Comparison of ENCODE assay signal across 13 cellular contexts in the genomic region with DNA sequence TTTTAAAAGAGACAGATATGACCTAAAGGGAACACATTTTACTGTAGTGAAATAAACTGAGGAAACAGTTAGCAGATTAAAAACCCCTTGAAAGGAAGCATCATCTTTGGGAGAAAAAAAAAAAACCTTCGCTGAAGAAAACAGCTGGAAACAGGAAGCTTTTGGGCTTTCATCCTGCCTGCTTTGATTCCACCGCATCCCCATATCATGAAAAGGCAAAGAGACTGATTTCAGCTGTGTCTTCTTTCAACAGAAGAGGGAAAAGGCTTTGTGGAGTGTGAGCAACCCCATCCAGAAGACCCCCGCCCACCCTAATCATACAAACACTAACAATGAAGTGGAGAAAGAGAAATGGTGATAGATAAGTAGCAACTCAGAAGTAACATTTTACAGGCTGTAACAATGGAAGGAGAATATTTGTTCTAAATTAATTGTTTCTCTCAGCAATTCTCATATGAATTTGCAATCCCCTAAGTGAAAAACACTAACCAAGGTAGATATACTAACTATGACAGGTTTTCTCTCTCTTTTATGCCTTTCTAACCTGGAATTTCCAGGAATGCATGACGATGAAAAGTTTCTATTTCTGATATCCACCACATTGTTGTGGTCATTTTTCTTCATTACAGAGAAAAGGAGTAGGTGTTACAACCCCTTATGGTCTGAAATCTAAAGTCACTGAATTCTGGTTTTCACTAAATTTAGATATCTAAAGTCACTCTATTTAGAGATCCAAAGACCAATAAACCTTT.
A peak's percentile ranks its signal among the peaks of the same experiment; 100 is the strongest.
DNase-seq lines count a peak whose midpoint lies in the region; ATAC-seq, FAIRE-seq and TF ChIP-seq lines count a peak whose summit lies in the region.
"Had no signal": no experiment of that assay in that cellular context is flagged by ENCODE, and none has a peak within 500 bp of the region (broad histone marks: within the 10 kb centered on the region; RNA-seq: fewer than 3 reads in every experiment).

No MANE protein-coding gene starts in this region.

- H3K27me3 Mint-ChIP-seq in stimulated activated naive B cell treated with anti-CD40 and anti-IgM and Interleukin-4, amounts not matched to agents 10 μg/mL and 1 μg/mL and 100 μg/mL, for 72 hours = no peaks in the 10 kb centered on the region
- H3K27me3 Mint-ChIP-seq: memory B cell had no signal

- H3K4me1 ChIP-seq in HEK293 (ENCODE audit: control insufficient read depth, insufficient read depth, low read length) = peaks cover 36% of the 10 kb centered on the region

- H3K36me3 Mint-ChIP-seq in stimulated activated naive B cell treated with anti-CD40 and anti-IgM and Interleukin-4, amounts not matched to agents 10 μg/mL and 1 μg/mL and 100 μg/mL, for 72 hours = no peaks in the 10 kb centered on the region
- H3K36me3 Mint-ChIP-seq: memory B cell had no signal

- peak overlapping the region in 1 of 2 donors; percentile 47 for H3K4me3 Mint-ChIP-seq in stimulated activated naive B cell treated with anti-CD40 and anti-IgM and Interleukin-4, amounts not matched to agents 10 μg/mL and 1 μg/mL and 100 μg/mL, for 72 hours
- H3K4me3 Mint-ChIP-seq: memory B cell had no signal

- H3K4me1 Mint-ChIP-seq in stimulated activated naive B cell treated with anti-CD40 and anti-IgM and Interleukin-4, amounts not matched to agents 10 μg/mL and 1 μg/mL and 100 μg/mL, for 72 hours = peaks cover 15 to 29% of the 10 kb centered on the region in 2 donors

- no peak overlapping the region for H3K27ac ChIP-seq in HEK293 (ENCODE audit: extremely low read depth, low read depth, low read length)
- H3K27ac ChIP-seq in substantia nigra (ENCODE audit: low read depth, low read length, poor library complexity, severe bottlenecking) = no peak overlapping the region

- ATAC-seq in SK-N-SH treated with all-trans-retinoic acid at 6 μM for 48 hours = peak; percentile 17; the same call in 2 of the 3 replicates
- ATAC-seq in stimulated activated naive B cell treated with anti-CD40 and anti-IgM and Interleukin-4, amounts not matched to agents 10 μg/mL and 1 μg/mL and 100 μg/mL, for 72 hours (replicated peaks) = peak in 1 of 2 donors; percentile 39

- H3K27ac Mint-ChIP-seq in stimulated activated naive B cell treated with anti-CD40 and anti-IgM and Interleukin-4, amounts not matched to agents 10 μg/mL and 1 μg/mL and 100 μg/mL, for 72 hours = peak overlapping the region; percentile 37
- H3K27ac Mint-ChIP-seq: memory B cell had no signal

- no peaks in the 10 kb centered on the region for H3K9me3 ChIP-seq in HEK293 (ENCODE audit: control insufficient read depth, insufficient read depth, low read depth, low read length)
- H3K9me3 ChIP-seq: sigmoid colon had no signal

- CTCF ChIA-PET in HEK293 (lab: Yijun Ruan, JAX) = interaction anchor here (0.5 kb wide), 1 partner anchor 274 kb away, joined by 8 read pairs; no protein-coding TSS in a partner anchor

- H3K36me3 ChIP-seq in HEK293 (ENCODE audit: control insufficient read depth in 2 of 2, insufficient read depth in 1 of 2, low read length in 2 of 2) = no peaks in the 10 kb centered on the region
- H3K36me3 ChIP-seq: sigmoid colon had no signal

- peak; percentile 35 for DNase-seq in iPS-NIHi11 (ENCODE audit: low spot score)
- no peak for DNase-seq in stimulated activated naive B cell treated with anti-CD40 and anti-IgM and Interleukin-4, amounts not matched to agents 10 μg/mL and 1 μg/mL and 100 μg/mL, for 72 hours
- DNase-seq in HTR-8/SVneo (ENCODE audit: insufficient read length, low spot score) = no peak
- no peak for DNase-seq in substantia nigra (lab: John Stamatoyannopoulos, UW)
- no peak for DNase-seq in NCI-H524 treated with DMSO at 0.1 percent for 48 hours (lab: John Stamatoyannopoulos, UW)
- DNase-seq: activated CD4-positive, alpha-beta T cell treated with anti-CD3 and anti-CD28 coated beads for 4 hours; activated effector memory CD4-positive, alpha-beta T cell treated with Interleukin-2 at 50 U/mL for 16 hours; sigmoid colon had no signal

- no peak for FAIRE-seq in HTR-8/SVneo (lab: Jason Lieb, UNC)
- FAIRE-seq: colon, frontal cortex had no signal

- no peaks in the 10 kb centered on the region for H3K9me3 Mint-ChIP-seq in stimulated activated naive B cell treated with anti-CD40 and anti-IgM and Interleukin-4, amounts not matched to agents 10 μg/mL and 1 μg/mL and 100 μg/mL, for 72 hours
- H3K9me3 Mint-ChIP-seq: memory B cell had no signal

- no peak overlapping the region for H3K4me3 ChIP-seq in HEK293 (ENCODE audit: low read depth, low read length)
- H3K4me3 ChIP-seq: sigmoid colon had no signal

- no peak for TF ChIP-seq CTCF in HEK293 (tag by site-specific recombination; IDR thresholded peaks at IDR 0.05)

- POLR2A ChIA-PET in HEK293 (lab: Yijun Ruan, JAX) = no interaction called here

TF ChIP-seq in HEK293, 187 proteins besides CTCF, POLR2A, EP300 and RAD21 (continues in another document):
- TF ChIP-seq, protein P1, sequence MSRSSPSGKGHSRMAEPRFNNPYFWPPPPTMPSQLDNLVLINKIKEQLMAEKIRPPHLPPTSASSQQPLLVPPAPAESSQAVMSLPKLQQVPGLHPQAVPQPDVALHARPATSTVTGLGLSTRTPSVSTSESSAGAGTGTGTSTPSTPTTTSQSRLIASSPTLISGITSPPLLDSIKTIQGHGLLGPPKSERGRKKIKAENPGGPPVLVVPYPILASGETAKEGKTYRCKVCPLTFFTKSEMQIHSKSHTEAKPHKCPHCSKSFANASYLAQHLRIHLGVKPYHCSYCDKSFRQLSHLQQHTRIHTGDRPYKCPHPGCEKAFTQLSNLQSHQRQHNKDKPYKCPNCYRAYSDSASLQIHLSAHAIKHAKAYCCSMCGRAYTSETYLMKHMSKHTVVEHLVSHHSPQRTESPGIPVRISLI (tag by site-specific recombination; IDR thresholded peaks at IDR 0.05) = no peak
- TF ChIP-seq ZNF335 (tag by site-specific recombination; conservative IDR thresholded peaks at IDR 0.05) (peak; percentile 22; the same call in 1 of the 2 replicates), ZNF610 (tag by site-specific recombination; IDR thresholded peaks at IDR 0.05; ENCODE audit: borderline replicate concordance) (no peak), ZNF202 (tag by site-specific recombination; IDR thresholded peaks at IDR 0.05; ENCODE audit: borderline replicate concordance) (no peak), MZF1 (tag by site-specific recombination; IDR thresholded peaks at IDR 0.05; ENCODE audit: borderline replicate concordance) (no peak), ZSCAN16 (tag by site-specific recombination; IDR thresholded peaks at IDR 0.05) (no peak), PRDM1 (tag by site-specific recombination; IDR thresholded peaks at IDR 0.05) (peak; percentile 38; the same call in 1 of the 2 replicates)
- TF ChIP-seq, protein P2, sequence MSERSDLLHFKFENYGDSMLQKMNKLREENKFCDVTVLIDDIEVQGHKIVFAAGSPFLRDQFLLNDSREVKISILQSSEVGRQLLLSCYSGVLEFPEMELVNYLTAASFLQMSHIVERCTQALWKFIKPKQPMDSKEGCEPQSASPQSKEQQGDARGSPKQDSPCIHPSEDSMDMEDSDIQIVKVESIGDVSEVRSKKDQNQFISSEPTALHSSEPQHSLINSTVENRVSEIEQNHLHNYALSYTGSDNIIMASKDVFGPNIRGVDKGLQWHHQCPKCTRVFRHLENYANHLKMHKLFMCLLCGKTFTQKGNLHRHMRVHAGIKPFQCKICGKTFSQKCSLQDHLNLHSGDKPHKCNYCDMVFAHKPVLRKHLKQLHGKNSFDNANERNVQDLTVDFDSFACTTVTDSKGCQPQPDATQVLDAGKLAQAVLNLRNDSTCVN (tag by site-specific recombination; optimal IDR thresholded peaks at IDR 0.05) = no peak

TF ChIP-seq in SK-N-SH treated with all-trans-retinoic acid at 6 μM for 48 hours, 23 proteins besides CTCF, POLR2A, EP300 and RAD21 (continues in another document):
- TF ChIP-seq TCF4 (CRISPR knock-in tag; IDR thresholded peaks at IDR 0.05; ENCODE audit: borderline replicate concordance) (no peak), ISL1 (CRISPR knock-in tag; IDR thresholded peaks at IDR 0.05) (no peak), PPARA (CRISPR knock-in tag; IDR thresholded peaks at IDR 0.05; ENCODE audit: borderline replicate concordance) (no peak), ARNTL (CRISPR knock-in tag; IDR thresholded peaks at IDR 0.05; ENCODE audit: borderline replicate concordance, low read depth) (no peak), CSRNP3 (CRISPR knock-in tag; IDR thresholded peaks at IDR 0.05) (no peak), ESRRG (CRISPR knock-in tag; IDR thresholded peaks at IDR 0.05) (no peak), RARB (CRISPR knock-in tag; IDR thresholded peaks at IDR 0.05) (no peak), ZNF565 (CRISPR knock-in tag; conservative IDR thresholded peaks at IDR 0.05; ENCODE audit: low read depth) (no peak), BACH2 (CRISPR knock-in tag; IDR thresholded peaks at IDR 0.05; ENCODE audit: borderline replicate concordance) (no peak), SNAI2 (CRISPR knock-in tag; IDR thresholded peaks at IDR 0.05) (no peak), PATZ1 (CRISPR knock-in tag; IDR thresholded peaks at IDR 0.05; ENCODE audit: borderline replicate concordance) (no peak), OSR1 (CRISPR knock-in tag; IDR thresholded peaks at IDR 0.05) (no peak)
